Comparison of ENCODE assay signal across 8 cellular contexts in genomic region chr15:72230197-72231065, GRCh38. TPM values are rescaled to one million over a fixed set of nuclear protein-coding genes. Genes with fewer than 3 reads are reported as not detected.
DNase-seq lines count a peak whose midpoint lies in the region; ATAC-seq lines count a peak whose summit lies in the region.

No MANE protein-coding gene starts in this region.

- H3K9me3 Mint-ChIP-seq in activated naive CD4-positive, alpha-beta T cell treated with anti-CD3 and anti-CD28 coated beads, Interleukin-2, amount 50 U/mL, for 72 hours, result no peaks in the 10 kb centered on the region

- peak overlapping the region; percentile 89 for H3K27ac ChIP-seq in temporal lobe (ENCODE audit: low read depth, low read length)

- H3K27ac Mint-ChIP-seq in activated naive CD4-positive, alpha-beta T cell treated with anti-CD3 and anti-CD28 coated beads, Interleukin-2, amount 50 U/mL, for 72 hours, result peak overlapping the region; percentile 91 to 99

- ATAC-seq in activated naive CD4-positive, alpha-beta T cell treated with anti-CD3 and anti-CD28 coated beads, Interleukin-2, amount 50 U/mL, for 72 hours, result peak; percentile 6
- ATAC-seq in HG03457 (IDR thresholded peaks at IDR 0.05; ENCODE audit: unreplicated experiment), result no peak

- H3K36me3 Mint-ChIP-seq in activated naive CD4-positive, alpha-beta T cell treated with anti-CD3 and anti-CD28 coated beads, Interleukin-2, amount 50 U/mL, for 72 hours, result peaks cover 36 to 53% of the 10 kb centered on the region in 2 donors

- DNase-seq in EH (ENCODE audit: low read depth), result peak; percentile 95
- peak; percentile 53 for DNase-seq in LoVo (ENCODE audit: low spot score)
- DNase-seq in SK-N-DZ (ENCODE audit: low spot score), result peak; percentile 87
- peak; percentile 80 to 84 for DNase-seq in activated naive CD4-positive, alpha-beta T cell treated with anti-CD3 and anti-CD28 coated beads, Interleukin-2, amount 50 U/mL, for 72 hours (ENCODE audit: low spot score in 2 of 2)
- DNase-seq in globus pallidus (ENCODE audit: low spot score), result peak; percentile 91
- DNase-seq in non-pigmented ciliary epithelial cell (ENCODE audit: low read depth), result peak; percentile 59

RNA-seq across cellular contexts. Expression of gene PKM, which starts 0.6 kb away (rescaled TPM):
- polyA plus RNA-seq in SK-N-DZ (2014; cell fraction: cytosol; rRNA removed), result 973 and 1,108 TPM in 2 replicates
- polyA plus RNA-seq in SK-N-DZ (2014; cell fraction: nucleus; rRNA removed), result 738 and 804 TPM in 2 replicates
- 1,000 to 10,000 TPM; 1,316 to 2,692 TPM for total RNA-seq in activated naive CD4-positive, alpha-beta T cell treated with anti-CD3 and anti-CD28 coated beads, Interleukin-2, amount 50 U/mL, for 72 hours
- total RNA-seq in temporal lobe, result 253 TPM

RNA-seq across cellular contexts. Expression of gene GRAMD2A, which starts 32.8 kb away (rescaled TPM):
- polyA plus RNA-seq in SK-N-DZ (2014; cell fraction: cytosol; rRNA removed), result not detected in 2 replicates
- not detected in 2 replicates for polyA plus RNA-seq in SK-N-DZ (2014; cell fraction: nucleus; rRNA removed)
- total RNA-seq in activated naive CD4-positive, alpha-beta T cell treated with anti-CD3 and anti-CD28 coated beads, Interleukin-2, amount 50 U/mL, for 72 hours, result not detected
- total RNA-seq in temporal lobe, result 0.49 TPM

RNA-seq across cellular contexts. Expression of gene PARP6, which starts 41.9 kb away (rescaled TPM):
- 75.4 and 86.8 TPM in 2 replicates for polyA plus RNA-seq in SK-N-DZ (2014; cell fraction: cytosol; rRNA removed)
- polyA plus RNA-seq in SK-N-DZ (2014; cell fraction: nucleus; rRNA removed), result 431 and 466 TPM in 2 replicates
- 10 to 100 TPM; 52.3 to 64.8 TPM for total RNA-seq in activated naive CD4-positive, alpha-beta T cell treated with anti-CD3 and anti-CD28 coated beads, Interleukin-2, amount 50 U/mL, for 72 hours
- total RNA-seq in temporal lobe, result 60.2 TPM
